In the genomic region with DNA sequence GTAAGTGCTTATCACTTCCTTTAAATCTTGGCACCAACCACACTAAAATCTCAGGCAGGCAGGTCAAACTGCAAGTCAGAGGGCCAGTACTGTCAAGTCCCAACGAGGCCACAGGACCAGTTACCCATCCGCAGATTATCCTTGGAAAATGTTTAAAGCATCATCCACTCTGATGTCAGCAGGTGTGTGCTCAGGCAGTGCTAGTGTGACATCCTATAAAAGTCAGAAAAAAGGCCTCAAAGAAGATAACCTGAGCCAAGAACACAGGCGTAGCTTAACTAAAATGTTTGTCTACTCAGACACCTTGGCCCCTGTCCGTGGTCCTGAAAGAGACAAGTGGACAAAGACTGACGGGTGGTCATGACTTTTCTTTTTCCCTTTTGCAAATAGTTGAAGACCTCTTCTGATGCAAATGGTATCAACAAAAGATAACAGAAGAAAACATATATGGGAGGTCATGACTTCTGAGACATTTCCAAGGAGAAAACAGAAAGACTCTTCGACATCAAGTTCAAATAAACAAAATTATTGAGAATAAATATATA, we compare ENCODE assay signal across 13 cellular contexts.
DNase-seq lines count a peak whose midpoint lies in the region; ATAC-seq and TF ChIP-seq lines count a peak whose summit lies in the region.
"Had no signal": no experiment of that assay in that cellular context is flagged by ENCODE, and none has a peak within 500 bp of the region (broad histone marks: within the 10 kb centered on the region; RNA-seq: fewer than 3 reads in every experiment).

No MANE protein-coding gene starts in this region.

- TF ChIP-seq POLR2A in gastrocnemius medialis (IDR thresholded peaks at IDR 0.05) (no peak), lower leg skin (IDR thresholded peaks at IDR 0.05) (no peak)

- no peak overlapping the region for H2BK120ac ChIP-seq in neuronal stem cell (ENCODE audit: low read depth, low read length)

- H3K36me3 ChIP-seq in neuronal stem cell (replicated peaks in 1 of 2; ENCODE audit: control insufficient read depth in 2 of 2, insufficient read depth in 2 of 2, low read length in 2 of 2) (no peaks in the 10 kb centered on the region), gastrocnemius medialis (no peaks in the 10 kb centered on the region)
- H3K36me3 ChIP-seq: BLaER1, uterus had no signal

- H3K18ac ChIP-seq in neuronal stem cell (ENCODE audit: low read length) = no peak overlapping the region

- no peak overlapping the region for H3K4me3 ChIP-seq in choroid plexus epithelial cell (ENCODE audit: low read depth, low read length)
- no peak overlapping the region for H3K4me3 ChIP-seq in neuronal stem cell (ENCODE audit: low read length in 2 of 2)
- H3K4me3 ChIP-seq in gastrocnemius medialis = no peak overlapping the region
- no peak overlapping the region for H3K4me3 ChIP-seq in lower leg skin (ENCODE audit: low read depth, poor library complexity, severe bottlenecking)
- H3K4me3 ChIP-seq: BLaER1, uterus had no signal

- ATAC-seq in gastrocnemius medialis = no peak

- no peak overlapping the region for H2BK15ac ChIP-seq in neuronal stem cell (ENCODE audit: low read length)

- H3K36me3 Mint-ChIP-seq in activated CD4-positive, alpha-beta T cell treated with anti-CD3 and anti-CD28 coated beads, Interleukin-2, amount 10 ng/mL, durations not matched to agents 7 days and 5 days (ENCODE audit: low read depth) = no peaks in the 10 kb centered on the region

- no peak overlapping the region for H3K4me2 ChIP-seq in neuronal stem cell (ENCODE audit: insufficient read depth, low read length, poor library complexity, severe bottlenecking)
- H3K4me2 ChIP-seq: BLaER1 had no signal

- H3K9ac ChIP-seq in neuronal stem cell (ENCODE audit: low read depth, low read length, poor library complexity) = no peak overlapping the region
- H3K9ac ChIP-seq: BLaER1 had no signal

- H2AFZ ChIP-seq in neuronal stem cell (ENCODE audit: low read length) = no peak overlapping the region

- no peak overlapping the region for H3K4ac ChIP-seq in neuronal stem cell (ENCODE audit: low read length)

- H3K27ac Mint-ChIP-seq in activated CD4-positive, alpha-beta T cell treated with anti-CD3 and anti-CD28 coated beads, Interleukin-2, amount 10 ng/mL, durations not matched to agents 7 days and 5 days = no peak overlapping the region

- in situ Hi-C loops in gastrocnemius medialis (cut with MboI; ENCODE audit: low sequenced_read_pairs in 4 of 4) = no loop called here

- peak; percentile 16 for DNase-seq in activated CD4-positive, alpha-beta T cell treated with anti-CD3 and anti-CD28 coated beads, Interleukin-2, amount 10 ng/mL, durations not matched to agents 7 days and 5 days
- no peak for DNase-seq in activated CD4-positive, alpha-beta T cell treated with anti-CD3 and anti-CD28 coated beads, Interleukin-2, amount 50 U/mL, for 4 hours
- DNase-seq in Kasumi-1 (lab: John Stamatoyannopoulos, UW) = peak; percentile 10 to 46
- DNase-seq in choroid plexus epithelial cell (ENCODE audit: low read depth) = peak; percentile 63
- peak; percentile 64 for DNase-seq in neuronal stem cell (ENCODE audit: low spot score)
- DNase-seq in gastrocnemius medialis = no peak
- no peak for DNase-seq in lower leg skin (ENCODE audit: low spot score in 2 of 2)
- no peak for DNase-seq in NCI-H2029 (lab: John Stamatoyannopoulos, UW)
- DNase-seq: NCI-H1048; SHP77 treated with DMSO at 0.1 percent for 48 hours; stimulated activated CD4-positive, alpha-beta T cell treated with anti-CD3 and anti-CD28 coated beads, Interleukin-4, amount 100 ng/mL, for 24 hours; uterus had no signal

- no peaks in the 10 kb centered on the region for H3K9me3 Mint-ChIP-seq in activated CD4-positive, alpha-beta T cell treated with anti-CD3 and anti-CD28 coated beads, Interleukin-2, amount 10 ng/mL, durations not matched to agents 7 days and 5 days

- no peak overlapping the region for H4K8ac ChIP-seq in neuronal stem cell (ENCODE audit: low read depth, low read length)

- CTCF ChIA-PET in activated CD4-positive, alpha-beta T cell treated with anti-CD3 and anti-CD28 coated beads, Interleukin-2, amount 10 ng/mL, durations not matched to agents 7 days and 5 days (lab: Charles Lee) = no interaction called here

- H2BK5ac ChIP-seq in neuronal stem cell (ENCODE audit: low read length) = no peak overlapping the region

- no peak overlapping the region for H3K4me3 Mint-ChIP-seq in activated CD4-positive, alpha-beta T cell treated with anti-CD3 and anti-CD28 coated beads, Interleukin-2, amount 10 ng/mL, durations not matched to agents 7 days and 5 days

- no peak overlapping the region for H4K91ac ChIP-seq in neuronal stem cell (ENCODE audit: low read depth, low read length, poor library complexity)

- no peak overlapping the region for H3K14ac ChIP-seq in neuronal stem cell (ENCODE audit: low read length)

- WGBS in neuronal stem cell (ENCODE audit: extremely low coverage in 2 of 2, insufficient read length in 2 of 2, insufficient replicate concordance in 1 of 2), 2 donors = no CpG with 5 or more reads among the region's 6 CpGs
- WGBS in lower leg skin, 2 donors = 53 to 62% methylated on average over 6 of the region's 6 CpGs

- no peak overlapping the region for H2AK5ac ChIP-seq in neuronal stem cell (ENCODE audit: low read depth, low read length)

- H3K9me3 ChIP-seq in neuronal stem cell (replicated peaks in 1 of 2; ENCODE audit: control insufficient read depth in 2 of 2, insufficient read depth in 1 of 2, low read depth in 1 of 2, low read length in 2 of 2) (no peaks in the 10 kb centered on the region), gastrocnemius medialis (no peaks in the 10 kb centered on the region)
- H3K9me3 ChIP-seq: BLaER1, uterus had no signal

- H3K23ac ChIP-seq in neuronal stem cell (ENCODE audit: low read depth, low read length, poor library complexity) = no peak overlapping the region

- no peaks in the 10 kb centered on the region for H3K27me3 ChIP-seq in neuronal stem cell (ENCODE audit: control insufficient read depth in 3 of 3, insufficient read depth in 3 of 3, low read depth in 1 of 3, low read length in 3 of 3)
- H3K27me3 ChIP-seq in gastrocnemius medialis = no peaks in the 10 kb centered on the region
- H3K27me3 ChIP-seq: BLaER1, uterus had no signal

- no peaks in the 10 kb centered on the region for H3K4me1 Mint-ChIP-seq in activated CD4-positive, alpha-beta T cell treated with anti-CD3 and anti-CD28 coated beads, Interleukin-2, amount 10 ng/mL, durations not matched to agents 7 days and 5 days

- TF ChIP-seq CTCF in choroid plexus epithelial cell (conservative IDR thresholded peaks at IDR 0.05; ENCODE audit: low read depth, low read length) = no peak
- no peak for TF ChIP-seq CTCF in gastrocnemius medialis (IDR thresholded peaks at IDR 0.05 in 4 of 5, conservative IDR thresholded peaks at IDR 0.05 in 1 of 5)
- no peak for TF ChIP-seq CTCF in lower leg skin (IDR thresholded peaks at IDR 0.05)

- no peaks in the 10 kb centered on the region for H3K27me3 Mint-ChIP-seq in activated CD4-positive, alpha-beta T cell treated with anti-CD3 and anti-CD28 coated beads, Interleukin-2, amount 10 ng/mL, durations not matched to agents 7 days and 5 days

- H3K4me1 ChIP-seq in neuronal stem cell (ENCODE audit: control insufficient read depth in 2 of 2, insufficient read depth in 1 of 2, low read depth in 1 of 2, low read length in 2 of 2) = no peaks in the 10 kb centered on the region
- H3K4me1 ChIP-seq in gastrocnemius medialis = peaks cover 14 to 15% of the 10 kb centered on the region in 2 donors
- H3K4me1 ChIP-seq: BLaER1, uterus had no signal

- H3K27ac ChIP-seq in neuronal stem cell (replicated peaks; ENCODE audit: low read length) (no peak overlapping the region), gastrocnemius medialis (no peak overlapping the region)
- H3K27ac ChIP-seq: BLaER1, uterus had no signal

- H2BK12ac ChIP-seq in neuronal stem cell (ENCODE audit: low read length) = no peak overlapping the region

- H3K79me1 ChIP-seq in neuronal stem cell (ENCODE audit: low read depth, low read length) = no peaks in the 10 kb centered on the region

- POLR2A ChIA-PET in activated CD4-positive, alpha-beta T cell treated with anti-CD3 and anti-CD28 coated beads, Interleukin-2, amount 10 ng/mL, durations not matched to agents 7 days and 5 days (lab: Charles Lee) = no interaction called here

- intact Hi-C loops in gastrocnemius medialis (cut with DNase I; ENCODE audit: low total_unique reads) = no loop called here
- intact Hi-C loops in lower leg skin (cut with DNase I; ENCODE audit: low total_unique reads) = no loop called here

Comparison
In these comparisons a context has a peak if more than half of its experiments do, and no peak if none do; other contexts are left out.
1. DNase-seq: peak in activated CD4-positive, alpha-beta T cell treated with anti-CD3 and anti-CD28 coated beads, Interleukin-2, amount 10 ng/mL, durations not matched to agents 7 days and 5 days (single experiment), Kasumi-1 (2 of 2), choroid plexus epithelial cell (single experiment) and neuronal stem cell (single experiment); none in activated CD4-positive, alpha-beta T cell treated with anti-CD3 and anti-CD28 coated beads, Interleukin-2, amount 50 U/mL, for 4 hours (0 of 2), gastrocnemius medialis (0 of 2), lower leg skin (0 of 2) and NCI-H2029 (single experiment).